In genomic region chr3:73431136-73431933, GRCh38 we compare ENCODE assay signal across 18 cellular contexts.
DNase-seq lines count a peak whose midpoint lies in the region; ATAC-seq, FAIRE-seq and TF ChIP-seq lines count a peak whose summit lies in the region.
"Had no signal": no experiment of that assay in that cellular context is flagged by ENCODE, and none has a peak within 500 bp of the region (broad histone marks: within the 10 kb centered on the region; RNA-seq: fewer than 3 reads in every experiment).

No MANE protein-coding gene starts in this region.

- H3K9ac ChIP-seq in HepG2 (ENCODE audit: insufficient read depth, low read depth, low read length) (no peak overlapping the region), muscle layer of colon (ENCODE audit: low read length) (no peak overlapping the region)

- H3K4me2 ChIP-seq in HepG2 (ENCODE audit: low read depth, low read length), result no peak overlapping the region

- WGBS in HepG2 (ENCODE audit: low lambda C conversion rate), result 29% methylated on average over 7 of the region's 7 CpGs
- WGBS in right lobe of liver (ENCODE audit: insufficient coverage, low coverage, low lambda C conversion rate, missing lambda C conversion rate), result 64% methylated on average over 7 of the region's 7 CpGs

- no peak overlapping the region for H3K4me3 ChIP-seq in HepG2 (replicated peaks in 1 of 3; ENCODE audit: insufficient read depth in 1 of 3, low read depth in 2 of 3, low read length in 3 of 3)
- H3K4me3 ChIP-seq in right lobe of liver, result no peak overlapping the region
- H3K4me3 ChIP-seq in muscle layer of colon (ENCODE audit: low read depth in 1 of 2, low read length in 2 of 2), result no peak overlapping the region
- H3K4me3 ChIP-seq: lung, upper lobe of right lung had no signal

- POLR2A ChIA-PET in HepG2 (lab: Yijun Ruan, JAX), result no interaction called here

- H3K36me3 ChIP-seq in HepG2 (replicated peaks in 1 of 2; ENCODE audit: control insufficient read depth in 1 of 2, insufficient read depth in 2 of 2, low read length in 2 of 2) (no peaks in the 10 kb centered on the region), right lobe of liver (no peaks in the 10 kb centered on the region), muscle layer of colon (ENCODE audit: insufficient read depth, low read length) (no peaks in the 10 kb centered on the region)
- H3K36me3 ChIP-seq: upper lobe of right lung had no signal

- in situ Hi-C loops in HepG2 (cut with HindIII; ENCODE audit: extremely low pct_ligation_motif_present, low pct_unique_long_range_greater_than_20kb), result loop anchor here (5.0 kb wide), 1 partner anchor 329 kb away; no protein-coding TSS in a partner anchor

- no peak for TF ChIP-seq POLR2A in HepG2 (IDR thresholded peaks at IDR 0.05; ENCODE audit: insufficient read depth in 1 of 2, low read depth in 2 of 2, low read length in 2 of 2)
- TF ChIP-seq POLR2A in right lobe of liver (IDR thresholded peaks at IDR 0.05), result no peak

- H3K4me1 ChIP-seq in HepG2 (ENCODE audit: insufficient read depth, low read length), result no peaks in the 10 kb centered on the region
- H3K4me1 ChIP-seq in right lobe of liver, result no peaks in the 10 kb centered on the region
- H3K4me1 ChIP-seq in muscle layer of colon (ENCODE audit: insufficient read depth, low read length), result peaks cover 64% of the 10 kb centered on the region

- CTCF ChIA-PET in HepG2 (lab: Yijun Ruan, JAX; ENCODE audit: low intra/inter-chr PET ratio, low total read pairs), result interaction anchor here (2.0 kb wide), 1 partner anchor 330 kb away, joined by 17 read pairs; no protein-coding TSS in a partner anchor

- TF ChIP-seq EP300 in HepG2 (IDR thresholded peaks at IDR 0.05; ENCODE audit: low read depth in 2 of 2, low read length in 2 of 2) (no peak), HepG2 (CRISPR knock-in tag; IDR thresholded peaks at IDR 0.05; ENCODE audit: borderline replicate concordance) (no peak)

- H2AFZ ChIP-seq in HepG2 (ENCODE audit: low read length), result no peak overlapping the region

- no peak for DNase-seq in HepG2 (ENCODE audit: low spot score)
- no peak for DNase-seq in right lobe of liver
- peak; percentile 96 for DNase-seq in NCI-H82 (lab: John Stamatoyannopoulos, UW)
- no peak for DNase-seq in GM20000 (ENCODE audit: low spot score)
- no peak for DNase-seq in central memory CD4-positive, alpha-beta T cell
- DNase-seq in left cardiac atrium, result no peak
- DNase-seq: activated CD4-positive, alpha-beta T cell treated with anti-CD3 and anti-CD28 coated beads for 36 hours; DND-41; KBM-7; stimulated activated CD4-positive, alpha-beta T cell treated with anti-CD3 and anti-CD28 coated beads, Interleukin-1b, Interleukin-23, amount 100 ng/mL, for 48 hours; SW 1271; upper lobe of right lung had no signal

- no peaks in the 10 kb centered on the region; a peak in 1 of 5 replicates for H3K27me3 ChIP-seq in HepG2 (ENCODE audit: control insufficient read depth in 1 of 2, insufficient read depth in 2 of 2, low read length in 2 of 2)
- H3K27me3 ChIP-seq in right lobe of liver, result no peaks in the 10 kb centered on the region
- H3K27me3 ChIP-seq in muscle layer of colon (ENCODE audit: control insufficient read depth in 1 of 2, insufficient read depth in 2 of 2, low read length in 2 of 2), result no peaks in the 10 kb centered on the region
- H3K27me3 ChIP-seq: upper lobe of right lung had no signal

- TF ChIP-seq CTCF in HepG2 (CRISPR knock-in tag; IDR thresholded peaks at IDR 0.05), result no peak
- TF ChIP-seq CTCF in right lobe of liver (IDR thresholded peaks at IDR 0.05), result no peak
- no peak for TF ChIP-seq CTCF in GM20000 (IDR thresholded peaks at IDR 0.05; ENCODE audit: extremely low read depth, missing control alignments)

- BruUV-seq in HepG2 (replicated peaks; lab: Mats Ljungman, UMichigan), result no TSS peak

- intact Hi-C loops in HepG2 (cut with micrococcal nuclease; ENCODE audit: unreplicated experiment) (no loop called here), right lobe of liver (cut with DNase I) (loop anchor here in 1 of 2 donors (10.0 kb wide), 1 partner anchor 327 kb away; no protein-coding TSS in a partner anchor), left cardiac atrium (cut with DNase I) (loop anchor here in 1 of 2 donors (10.0 kb wide), 1 partner anchor 327 kb away; no protein-coding TSS in a partner anchor)

- H3K27ac ChIP-seq in HepG2 (ENCODE audit: extremely low read length, insufficient read depth, low read length) (no peak overlapping the region), right lobe of liver (no peak overlapping the region), muscle layer of colon (ENCODE audit: low read depth, low read length) (peak overlapping the region; percentile 12)
- H3K27ac ChIP-seq: C4-2B, RWPE1, upper lobe of right lung had no signal

- no peak for FAIRE-seq in HepG2 (lab: Jason Lieb, UNC)
- FAIRE-seq: islet of Langerhans had no signal

- H3K79me2 ChIP-seq in HepG2 (ENCODE audit: insufficient read depth, low read length), result no peaks in the 10 kb centered on the region

- no peaks in the 10 kb centered on the region for H4K20me1 ChIP-seq in HepG2 (ENCODE audit: insufficient read depth, low read length)

- H3K9me3 ChIP-seq in HepG2 (ENCODE audit: low read length) (no peaks in the 10 kb centered on the region), right lobe of liver (no peaks in the 10 kb centered on the region), muscle layer of colon (ENCODE audit: low read length) (no peaks in the 10 kb centered on the region)
- H3K9me3 ChIP-seq: upper lobe of right lung had no signal

- ATAC-seq in HepG2 (no peak), right lobe of liver (no peak), HG02763 (IDR thresholded peaks at IDR 0.05; ENCODE audit: unreplicated experiment) (no peak), left cardiac atrium (no peak)
- ATAC-seq: activated CD4-positive, alpha-beta T cell treated with anti-CD3 and anti-CD28 coated beads for 36 hours; upper lobe of right lung had no signal

- no peak for TF ChIP-seq RAD21 in HepG2 (CRISPR knock-in tag; IDR thresholded peaks at IDR 0.05)

TF ChIP-seq in HepG2, 621 proteins besides CTCF, POLR2A, EP300 and RAD21:
- TF ChIP-seq PRPF4 (IDR thresholded peaks at IDR 0.05; ENCODE audit: low read depth, low read length, poor library complexity, severe bottlenecking), result no peak
- TF ChIP-seq ZNF143 (CRISPR knock-in tag; IDR thresholded peaks at IDR 0.05), result no peak
- TF ChIP-seq ZNF629 (CRISPR knock-in tag; conservative IDR thresholded peaks at IDR 0.05), result no peak
- no peak for TF ChIP-seq PBX3 (CRISPR knock-in tag; IDR thresholded peaks at IDR 0.05; ENCODE audit: borderline replicate concordance)
- TF ChIP-seq MED13 (CRISPR knock-in tag; IDR thresholded peaks at IDR 0.05), result no peak
- TF ChIP-seq MAFK (conservative IDR thresholded peaks at IDR 0.05 in 1 of 2, IDR thresholded peaks at IDR 0.05 in 1 of 2; ENCODE audit: low read length in 2 of 2), result peak; percentile 81 to 86
- TF ChIP-seq SIX4 (CRISPR knock-in tag; IDR thresholded peaks at IDR 0.05), result no peak
- no peak for TF ChIP-seq STAT5B (CRISPR knock-in tag; IDR thresholded peaks at IDR 0.05)
- TF ChIP-seq THAP7 (CRISPR knock-in tag; IDR thresholded peaks at IDR 0.05), result no peak
- peak; percentile 81 for TF ChIP-seq MAFF (IDR thresholded peaks at IDR 0.05; ENCODE audit: low read depth, low read length)
TF ChIP-seq in HepG2: peak in this region for 2.
